Comparison of ENCODE assay signal across 21 cellular contexts in genomic region chr9:121855476-121855875, GRCh38.
DNase-seq lines count a peak whose midpoint lies in the region; TF ChIP-seq lines count a peak whose summit lies in the region.
"Had no signal": no experiment of that assay in that cellular context is flagged by ENCODE, and none has a peak within 500 bp of the region (broad histone marks: within the 10 kb centered on the region; RNA-seq: fewer than 3 reads in every experiment).

No MANE protein-coding gene starts in this region.

- H3K9me3 ChIP-seq in endodermal cell (ENCODE audit: control insufficient read depth, low read length) (no peaks in the 10 kb centered on the region), transverse colon (no peaks in the 10 kb centered on the region)
- H3K9me3 ChIP-seq: BE2C; BLaER1 treated with 17β-estradiol and CSF1 and Interleukin-3, amounts not matched to agents 10 nM and 100 nM had no signal

- 65 to 74% methylated on average over 4 to 5 of the region's 5 CpGs for WGBS in endodermal cell (ENCODE audit: insufficient coverage in 1 of 2, insufficient read length in 1 of 2), 2 experiments
- WGBS in transverse colon (ENCODE audit: low coverage in 1 of 2), 2 donors, result 54% methylated on average over 5 of the region's 5 CpGs; no CpG with 5 or more reads in 1 of the 2 donors

- H3K27ac Mint-ChIP-seq in endodermal cell (no peak overlapping the region), osteocyte (ENCODE audit: unreplicated experiment) (no peak overlapping the region)
- no peak overlapping the region for H3K27ac Mint-ChIP-seq in activated naive CD8-positive, alpha-beta T cell treated with anti-CD3 and anti-CD28 coated beads for 36 hours
- H3K27ac Mint-ChIP-seq: CD14-positive monocyte; CD4-positive, alpha-beta T cell; CD8-positive, alpha-beta memory T cell; GM23338; H9 had no signal

- H3K27me3 Mint-ChIP-seq in endodermal cell (ENCODE audit: insufficient read depth) (no peaks in the 10 kb centered on the region), osteocyte (ENCODE audit: unreplicated experiment) (no peaks in the 10 kb centered on the region)
- H3K27me3 Mint-ChIP-seq in activated naive CD8-positive, alpha-beta T cell treated with anti-CD3 and anti-CD28 coated beads for 36 hours, result no peaks in the 10 kb centered on the region
- H3K27me3 Mint-ChIP-seq: CD4-positive, alpha-beta T cell; CD8-positive, alpha-beta memory T cell had no signal

- no peak for TF ChIP-seq POLR2A in transverse colon (IDR thresholded peaks at IDR 0.05)

- H3K4me1 Mint-ChIP-seq in endodermal cell (peaks cover 18% of the 10 kb centered on the region), osteocyte (ENCODE audit: unreplicated experiment) (peaks cover 4% of the 10 kb centered on the region)
- H3K4me1 Mint-ChIP-seq in activated naive CD8-positive, alpha-beta T cell treated with anti-CD3 and anti-CD28 coated beads for 36 hours, result no peaks in the 10 kb centered on the region
- H3K4me1 Mint-ChIP-seq: CD14-positive monocyte; CD8-positive, alpha-beta memory T cell had no signal

- H3K27ac ChIP-seq in endodermal cell (ENCODE audit: low read depth, low read length), result no peak overlapping the region
- no peak overlapping the region for H3K27ac ChIP-seq in transverse colon
- H3K27ac ChIP-seq: 22Rv1; BLaER1 treated with 17β-estradiol and CSF1 and Interleukin-3, amounts not matched to agents 10 nM and 100 nM had no signal

- H3K9ac ChIP-seq in endodermal cell (ENCODE audit: extremely low read depth, low read length, poor library complexity, severe bottlenecking), result no peak overlapping the region
- H3K9ac ChIP-seq: BLaER1 treated with 17β-estradiol and CSF1 and Interleukin-3, amounts not matched to agents 10 nM and 100 nM had no signal

- TF ChIP-seq CTCF in endodermal cell (conservative IDR thresholded peaks at IDR 0.05) (no peak), osteocyte (IDR thresholded peaks at IDR 0.05) (no peak), transverse colon (IDR thresholded peaks at IDR 0.05) (no peak)

- in situ Hi-C loops in transverse colon (cut with MboI; ENCODE audit: low pct_ligation_motif_present in 1 of 4, low pct_unique_long_range_greater_than_20kb in 1 of 4, low sequenced_read_pairs in 3 of 4), result no loop called here

- H3K4me1 ChIP-seq in endodermal cell (ENCODE audit: control insufficient read depth, insufficient read depth, low read length) (no peaks in the 10 kb centered on the region), transverse colon (no peaks in the 10 kb centered on the region)
- H3K4me1 ChIP-seq: BE2C had no signal

- no peaks in the 10 kb centered on the region for H3K9me3 Mint-ChIP-seq in endodermal cell
- H3K9me3 Mint-ChIP-seq in osteocyte (ENCODE audit: unreplicated experiment), result no peaks in the 10 kb centered on the region
- no peaks in the 10 kb centered on the region for H3K9me3 Mint-ChIP-seq in activated naive CD8-positive, alpha-beta T cell treated with anti-CD3 and anti-CD28 coated beads for 36 hours
- H3K9me3 Mint-ChIP-seq: CD14-positive monocyte; CD4-positive, alpha-beta T cell; CD8-positive, alpha-beta memory T cell; GM23338; H9 had no signal

- intact Hi-C loops in transverse colon (cut with DNase I; ENCODE audit: low total_unique reads), result no loop called here

- no peak overlapping the region for H3K4me3 ChIP-seq in endodermal cell (ENCODE audit: low read length)
- no peak overlapping the region for H3K4me3 ChIP-seq in transverse colon
- H3K4me3 ChIP-seq: BLaER1 treated with 17β-estradiol and CSF1 and Interleukin-3, amounts not matched to agents 10 nM and 100 nM; GM12878; GM23338 had no signal

- DNase-seq in NCI-H526 (lab: John Stamatoyannopoulos, UW), result peak; percentile 3 to 22
- DNase-seq in NCI-H526 treated with DMSO at 0.1 percent for 48 hours (lab: John Stamatoyannopoulos, UW), result no peak
- DNase-seq in endodermal cell, result peak; percentile 24
- DNase-seq in osteocyte (ENCODE audit: extremely low spot score, unreplicated experiment), result peak; percentile 48
- DNase-seq in ureter (ENCODE audit: low spot score), result peak; percentile 14
- DNase-seq in transverse colon, result no peak
- DNase-seq in activated naive CD8-positive, alpha-beta T cell treated with anti-CD3 and anti-CD28 coated beads for 36 hours, result no peak
- DNase-seq in AML-193 (lab: John Stamatoyannopoulos, UW), result no peak
- DNase-seq: BE2C; CD4-positive, alpha-beta T cell; CD8-positive, alpha-beta memory T cell; DMS 273 treated with DMSO at 0.1 percent for 48 hours; DMS79; EL; GDM1; H9 had no signal

- no peaks in the 10 kb centered on the region for H3K36me3 ChIP-seq in endodermal cell (ENCODE audit: control insufficient read depth, insufficient read depth, low read length)
- H3K36me3 ChIP-seq in transverse colon, result no peaks in the 10 kb centered on the region
- H3K36me3 ChIP-seq: BE2C; BLaER1 treated with 17β-estradiol and CSF1 and Interleukin-3, amounts not matched to agents 10 nM and 100 nM had no signal

- no peaks in the 10 kb centered on the region for H3K27me3 ChIP-seq in endodermal cell (ENCODE audit: control insufficient read depth, insufficient read depth, low read length, poor library complexity, severe bottlenecking)
- H3K27me3 ChIP-seq in transverse colon, result no peaks in the 10 kb centered on the region
- H3K27me3 ChIP-seq: BE2C; BLaER1 treated with 17β-estradiol and CSF1 and Interleukin-3, amounts not matched to agents 10 nM and 100 nM had no signal

- H3K36me3 Mint-ChIP-seq in endodermal cell (ENCODE audit: low read depth) (no peaks in the 10 kb centered on the region), osteocyte (ENCODE audit: unreplicated experiment) (no peaks in the 10 kb centered on the region)
- H3K36me3 Mint-ChIP-seq in activated naive CD8-positive, alpha-beta T cell treated with anti-CD3 and anti-CD28 coated beads for 36 hours, result no peaks in the 10 kb centered on the region
- H3K36me3 Mint-ChIP-seq: CD14-positive monocyte; CD8-positive, alpha-beta memory T cell had no signal

- TF ChIP-seq EP300 in transverse colon (IDR thresholded peaks at IDR 0.05; ENCODE audit: low read depth), result no peak

- H3K4me3 Mint-ChIP-seq in endodermal cell, result no peak overlapping the region
- H3K4me3 Mint-ChIP-seq in osteocyte (ENCODE audit: unreplicated experiment), result no peak overlapping the region
- H3K4me3 Mint-ChIP-seq in activated naive CD8-positive, alpha-beta T cell treated with anti-CD3 and anti-CD28 coated beads for 36 hours, result no peak overlapping the region
- H3K4me3 Mint-ChIP-seq: CD14-positive monocyte; CD4-positive, alpha-beta T cell; CD8-positive, alpha-beta memory T cell; GM23338; H9 had no signal

Comparison
In these comparisons a context has a peak if more than half of its experiments do, and no peak if none do; other contexts are left out.
1. DNase-seq: peak in NCI-H526 (2 of 2), endodermal cell (single experiment), osteocyte (single experiment) and ureter (single experiment); none in NCI-H526 treated with DMSO at 0.1 percent for 48 hours (single experiment), transverse colon (single experiment), activated naive CD8-positive, alpha-beta T cell treated with anti-CD3 and anti-CD28 coated beads for 36 hours (single experiment) and AML-193 (0 of 2).